8 cellular contexts compared by ENCODE assay signal in genomic region chr12:14284189-14284722, GRCh38.
DNase-seq lines count a peak whose midpoint lies in the region; ATAC-seq and TF ChIP-seq lines count a peak whose summit lies in the region.

No MANE protein-coding gene starts in this region.

- H3K4me1 Mint-ChIP-seq in natural killer cell: peaks cover 16 to 18% of the 10 kb centered on the region in 2 donors

- peak; percentile 58 for ATAC-seq in GM18517 (IDR thresholded peaks at IDR 0.05; ENCODE audit: unreplicated experiment)
- ATAC-seq in HG02588 (IDR thresholded peaks at IDR 0.05; ENCODE audit: unreplicated experiment): peak; percentile 78
- ATAC-seq in natural killer cell: peak; percentile 56 to 95 (median 85)

- H3K4me3 Mint-ChIP-seq in natural killer cell: peak overlapping the region; percentile 72

- intact Hi-C loops in natural killer cell (cut with micrococcal nuclease) (loop anchor here (1.0 kb wide), 1 partner anchor 28 kb away; no protein-coding TSS in a partner anchor), dorsolateral prefrontal cortex (cut with DNase I) (no loop called here)

- H3K27ac ChIP-seq in SJCRH30: peak overlapping the region; percentile 93
- H3K27ac ChIP-seq in brain microvascular endothelial cell: no peak overlapping the region
- no peak overlapping the region for H3K27ac ChIP-seq in dorsolateral prefrontal cortex

- H3K27me3 ChIP-seq in SJCRH30 (no peaks in the 10 kb centered on the region), brain microvascular endothelial cell (replicated peaks) (no peaks in the 10 kb centered on the region), dorsolateral prefrontal cortex (no peaks in the 10 kb centered on the region)

- no peaks in the 10 kb centered on the region for H3K36me3 Mint-ChIP-seq in natural killer cell

- no peaks in the 10 kb centered on the region for H3K36me3 ChIP-seq in SJCRH30
- H3K36me3 ChIP-seq in brain microvascular endothelial cell (replicated peaks): no peaks in the 10 kb centered on the region

- H3K27me3 Mint-ChIP-seq in natural killer cell (ENCODE audit: low read depth in 2 of 2): no peaks in the 10 kb centered on the region

- no peaks in the 10 kb centered on the region for H3K9me3 Mint-ChIP-seq in natural killer cell

- H3K9me3 ChIP-seq in SJCRH30 (replicated peaks): peaks cover 4% of the 10 kb centered on the region; the same call in 1 of the 2 replicates

- TF ChIP-seq CTCF in natural killer cell (IDR thresholded peaks at IDR 0.05): no peak
- no peak for TF ChIP-seq CTCF in brain microvascular endothelial cell (IDR thresholded peaks at IDR 0.05; ENCODE audit: low read depth, low read length, missing control alignments)
- TF ChIP-seq CTCF in dorsolateral prefrontal cortex (IDR thresholded peaks at IDR 0.05 in 54 of 56, conservative IDR thresholded peaks at IDR 0.05 in 2 of 56; ENCODE audit: low read depth in 1 of 56, partially characterized antibody in 56 of 56): no peak

- H3K4me3 ChIP-seq in SJCRH30 (peak overlapping the region; percentile 31), brain microvascular endothelial cell (ENCODE audit: low read depth, low read length) (no peak overlapping the region), dorsolateral prefrontal cortex (no peak overlapping the region)

- H3K4me1 ChIP-seq in SJCRH30: peaks cover 15% of the 10 kb centered on the region

- peak overlapping the region; percentile 88 to 89 for H3K27ac Mint-ChIP-seq in natural killer cell

- DNase-seq in SJCRH30 (peak; percentile 91 to 93), natural killer cell (peak; percentile 17), HT-29 (ENCODE audit: low spot score) (no peak), cortex of kidney (lab: John Stamatoyannopoulos, UW) (no peak), brain microvascular endothelial cell (no peak), dorsolateral prefrontal cortex (no peak)

- in situ Hi-C loops in brain microvascular endothelial cell (cut with HindIII; ENCODE audit: low pct_ligation_motif_present, low sequenced_read_pairs): no loop called here

Comparison
In these comparisons a context has a peak if more than half of its experiments do, and no peak if none do; other contexts are left out.
1. DNase-seq: peak in SJCRH30 (2 of 2) and natural killer cell (single experiment); none in HT-29 (single experiment), cortex of kidney (single experiment), brain microvascular endothelial cell (single experiment) and dorsolateral prefrontal cortex (0 of 10).
2. Peak in every context shown above with its lines, with median percentiles within 50 percentile points of each other: ATAC-seq.